Comparison of ENCODE assay signal across 8 cellular contexts in genomic region chr16:24838554-24839266, GRCh38. TPM values are rescaled to one million over a fixed set of nuclear protein-coding genes. Genes with fewer than 3 reads are reported as not detected.
DNase-seq lines count a peak whose midpoint lies in the region; ATAC-seq lines count a peak whose summit lies in the region.

No MANE protein-coding gene starts in this region.

- ATAC-seq in GM21786 (IDR thresholded peaks at IDR 0.05; ENCODE audit: unreplicated experiment) (no peak), GM18517 (IDR thresholded peaks at IDR 0.05; ENCODE audit: unreplicated experiment) (no peak), GM18861 (IDR thresholded peaks at IDR 0.05; ENCODE audit: unreplicated experiment) (no peak)

- in situ Hi-C loops in ACHN (cut with HindIII; ENCODE audit: low pct_ligation_motif_present, low pct_unique_long_range_greater_than_20kb, low sequenced_read_pairs), result no loop called here

- DNase-seq in ACHN, result peak; percentile 54
- DNase-seq in NCI-H69 (lab: John Stamatoyannopoulos, UW), result peak; percentile 31
- DNase-seq in dermis blood vessel endothelial cell, result peak; percentile 67
- DNase-seq in medulla oblongata (ENCODE audit: extremely low spot score), result peak; percentile 90
- no peak for DNase-seq in cerebellar nuclear complex (lab: John Stamatoyannopoulos, UW)

RNA-seq across cellular contexts. Expression of gene SLC5A11, which starts 7.1 kb away (rescaled TPM):
- 0.05 and 0.17 TPM in 2 replicates for total RNA-seq in dermis blood vessel endothelial cell

Comparison
In these comparisons a context has a peak if more than half of its experiments do, and no peak if none do; other contexts are left out.
1. DNase-seq: peak in ACHN (single experiment), NCI-H69 (single experiment), dermis blood vessel endothelial cell (single experiment) and medulla oblongata (single experiment); none in cerebellar nuclear complex (0 of 2).